ENCODE assay signal across 9 cellular contexts in genomic region chr17:7589891-7590611, GRCh38. TPM values are rescaled to one million over a fixed set of nuclear protein-coding genes. Genes with fewer than 3 reads are reported as not detected.
A peak's percentile ranks its signal among the peaks of the same experiment; 100 is the strongest.
DNase-seq lines count a peak whose midpoint lies in the region; ATAC-seq, FAIRE-seq and TF ChIP-seq lines count a peak whose summit lies in the region.
"Had no signal": no experiment of that assay in that cellular context is flagged by ENCODE, and none has a peak within 500 bp of the region (broad histone marks: within the 10 kb centered on the region; RNA-seq: fewer than 3 reads in every experiment).

Gene SOX15 (minus strand): TSS chr17:7590094. CDS start chr17:7589676, 418 bp downstream.

- H3K27me3 ChIP-seq in Caco-2 (replicated peaks; ENCODE audit: control insufficient read depth, insufficient read depth, low read length) (no peaks in the 10 kb centered on the region), Panc1 (ENCODE audit: control insufficient read depth, insufficient read depth, low read length) (no peaks in the 10 kb centered on the region), fibroblast of lung (ENCODE audit: control insufficient read depth, insufficient read depth, low read length) (no peaks in the 10 kb centered on the region), parathyroid adenoma (ENCODE audit: control insufficient read depth, insufficient read depth, low read length) (no peaks in the 10 kb centered on the region)

- CTCF ChIA-PET in Caco-2 (lab: Charles Lee) (no interaction called here), Panc1 (lab: Charles Lee) (no interaction called here)

- H3K27ac ChIP-seq in Panc1 (ENCODE audit: low read length), result peak within 1 kb of the TSS; percentile 26; the same call in 1 of the 2 replicates
- peak within 1 kb of the TSS; percentile 78 for H3K27ac ChIP-seq in fibroblast of lung (ENCODE audit: insufficient read depth, low read length)
- H3K27ac ChIP-seq in parathyroid adenoma, result peak within 1 kb of the TSS; percentile 0

- H3K4me3 Mint-ChIP-seq in Caco-2 (ENCODE audit: unreplicated experiment), result no peak within 1 kb of the TSS

- H3K36me3 ChIP-seq in Caco-2 (ENCODE audit: control insufficient read depth, insufficient read depth, low read length) (no peaks in the 10 kb centered on the region; the same call in 1 of the 2 replicates), Panc1 (ENCODE audit: control insufficient read depth, insufficient read depth, low read length) (peaks cover 12% of the 10 kb centered on the region), fibroblast of lung (ENCODE audit: control insufficient read depth, insufficient read depth, low read length) (peaks cover 32% of the 10 kb centered on the region), parathyroid adenoma (ENCODE audit: control insufficient read depth, insufficient read depth, low read length) (no peaks in the 10 kb centered on the region)

- no TSS peak for BruUV-seq in Caco-2 (replicated peaks; lab: Mats Ljungman, UMichigan)
- no TSS peak for BruUV-seq in Panc1 (replicated peaks; lab: Mats Ljungman, UMichigan)

- in situ Hi-C loops in Panc1 (cut with HindIII; ENCODE audit: low pct_unique_long_range_greater_than_20kb, low sequenced_read_pairs), result no loop called here

- no peak within 1 kb of the TSS for H3K4me3 ChIP-seq in Caco-2 (ENCODE audit: low read depth, low read length)
- no peak within 1 kb of the TSS for H3K4me3 ChIP-seq in Panc1 (ENCODE audit: low read depth in 2 of 2, low read length in 2 of 2)
- H3K4me3 ChIP-seq in fibroblast of lung (replicated peaks in 1 of 4; ENCODE audit: control extremely low read depth in 1 of 4, insufficient read depth in 1 of 4, low read depth in 3 of 4, low read length in 4 of 4), result peak within 1 kb of the TSS in 3 of 4 experiments; percentile 19 to 43 (median 26)
- H3K4me3 ChIP-seq in parathyroid adenoma (ENCODE audit: low read depth, low read length), result no peak within 1 kb of the TSS

- H3K4me2 ChIP-seq in fibroblast of lung (ENCODE audit: extremely low read depth, insufficient read depth, low read length) (peak within 1 kb of the TSS; percentile 94), parathyroid adenoma (ENCODE audit: low read length) (no peak within 1 kb of the TSS)

- H3K79me2 ChIP-seq in fibroblast of lung (ENCODE audit: control insufficient read depth, insufficient read depth, low read length) (peaks cover 21% of the 10 kb centered on the region), parathyroid adenoma (no peaks in the 10 kb centered on the region)

- DNase-seq in Caco-2, result no peak
- no peak for DNase-seq in Panc1 (ENCODE audit: low read depth, low spot score)
- DNase-seq in fibroblast of lung (ENCODE audit: low read depth in 2 of 2), result peak in 1 of 2 donors; percentile 59
- no peak for DNase-seq in frontal cortex (ENCODE audit: low spot score in 2 of 2)
- no peak for DNase-seq in NCI-H1092 treated with DMSO at 0.1 percent for 48 hours (lab: John Stamatoyannopoulos, UW)
- no peak for DNase-seq in midbrain (lab: John Stamatoyannopoulos, UW)
- DNase-seq: NCI-H2029 had no signal

- no peak within 1 kb of the TSS for H2AFZ ChIP-seq in fibroblast of lung (ENCODE audit: low read length)
- H2AFZ ChIP-seq in parathyroid adenoma, result peak within 1 kb of the TSS; percentile 81

- H3K9me3 Mint-ChIP-seq in Caco-2 (ENCODE audit: unreplicated experiment), result no peaks in the 10 kb centered on the region

- no peaks in the 10 kb centered on the region for H3K9me3 ChIP-seq in Caco-2
- H3K9me3 ChIP-seq in Panc1 (ENCODE audit: control insufficient read depth, insufficient read depth, low read depth, low read length), result no peaks in the 10 kb centered on the region
- H3K9me3 ChIP-seq in fibroblast of lung (ENCODE audit: control insufficient read depth, insufficient read depth, low read depth, low read length), result no peaks in the 10 kb centered on the region
- no peaks in the 10 kb centered on the region for H3K9me3 ChIP-seq in parathyroid adenoma (ENCODE audit: control insufficient read depth, low read length)

- no peaks in the 10 kb centered on the region for H3K4me1 Mint-ChIP-seq in Caco-2 (ENCODE audit: low read depth, unreplicated experiment)

- H3K27ac Mint-ChIP-seq in Caco-2 (ENCODE audit: unreplicated experiment), result peak within 1 kb of the TSS; percentile 35

- FAIRE-seq in frontal cortex (lab: Jason Lieb, UNC), result no peak

- H4K20me1 ChIP-seq in fibroblast of lung (ENCODE audit: control insufficient read depth, extremely low read depth, insufficient read depth, low read length), result no peaks in the 10 kb centered on the region

- ATAC-seq in Panc1, result no peak
- no peak for ATAC-seq in HG02852 (IDR thresholded peaks at IDR 0.05; ENCODE audit: unreplicated experiment)

- H3K27me3 Mint-ChIP-seq in Caco-2 (ENCODE audit: insufficient read depth, unreplicated experiment), result no peaks in the 10 kb centered on the region

- POLR2A ChIA-PET in Caco-2 (lab: Charles Lee) (no interaction called here), Panc1 (lab: Charles Lee) (interaction anchor here (0.6 kb wide), 1 partner anchor 748 kb away, joined by 4 read pairs; no protein-coding TSS in a partner anchor)

- intact Hi-C loops in Caco-2 (cut with micrococcal nuclease; ENCODE audit: unreplicated experiment), result no loop called here
- intact Hi-C loops in Panc1 (cut with micrococcal nuclease; ENCODE audit: unreplicated experiment), result no loop called here

- peaks cover 53% of the 10 kb centered on the region for H3K36me3 Mint-ChIP-seq in Caco-2 (ENCODE audit: insufficient read depth, unreplicated experiment)

- H3K4me1 ChIP-seq in Caco-2 (no peaks in the 10 kb centered on the region), Panc1 (ENCODE audit: control insufficient read depth, insufficient read depth, low read length) (peaks cover 14% of the 10 kb centered on the region), fibroblast of lung (ENCODE audit: control insufficient read depth, extremely low read depth, insufficient read depth, low read length) (peaks cover 48% of the 10 kb centered on the region), parathyroid adenoma (peaks cover 4% of the 10 kb centered on the region)

- TF ChIP-seq CTCF in Caco-2 (IDR thresholded peaks at IDR 0.05; ENCODE audit: insufficient read depth in 1 of 2, low read depth in 1 of 2, low read length in 1 of 2, severe bottlenecking in 1 of 2, unreplicated experiment in 1 of 2), result no peak
- TF ChIP-seq CTCF in Panc1 (IDR thresholded peaks at IDR 0.05), result no peak
- no peak for TF ChIP-seq CTCF in fibroblast of lung (conservative IDR thresholded peaks at IDR 0.05 in 1 of 2, IDR thresholded peaks at IDR 0.05 in 1 of 2; ENCODE audit: low read depth in 1 of 2, low read length in 2 of 2)
- TF ChIP-seq CTCF in parathyroid adenoma (IDR thresholded peaks at IDR 0.05), result no peak

- H3K9ac ChIP-seq in fibroblast of lung (ENCODE audit: insufficient read depth, low read length) (peak within 1 kb of the TSS; percentile 47), parathyroid adenoma (no peak within 1 kb of the TSS)

RNA-seq across cellular contexts. Expression of gene SOX15, which starts in this region (rescaled TPM):
- total RNA-seq in Caco-2 (2022) (0.53 TPM in 1 of 2 replicates, not detected in the other), Panc1 (2021; ENCODE audit: unreplicated experiment) (0.33 TPM), fibroblast of lung (under 0.01 and 0.50 TPM in 2 replicates), frontal cortex (1.2 TPM)
- polyA plus RNA-seq in Panc1 (2012; ENCODE audit: insufficient read length), result 1.1 TPM
- 0.36 and 0.78 TPM in 2 replicates for polyA plus RNA-seq in fibroblast of lung
- 0.64 and 3.4 TPM in 2 replicates for polyA plus RNA-seq in fibroblast of lung (2012)
- polyA minus RNA-seq in fibroblast of lung (ENCODE audit: low replicate concordance), result 2.5 TPM in 1 of 2 replicates, not detected in the other

Comparison
In these comparisons a context has a peak if more than half of its experiments do, and no peak if none do; other contexts are left out.
1. H3K4me3 ChIP-seq: peak in fibroblast of lung (3 of 4); none in Caco-2 (single experiment), Panc1 (0 of 2) and parathyroid adenoma (single experiment).
2. H3K27ac ChIP-seq: peak in every context shown above with its lines; median percentile 78 in fibroblast of lung; 26 in Panc1; 0 in parathyroid adenoma.